25 cellular contexts compared by ENCODE assay signal in genomic region chr7:152180587-152180986, GRCh38.
A peak's percentile ranks its signal among the peaks of the same experiment; 100 is the strongest.
DNase-seq lines count a peak whose midpoint lies in the region; ATAC-seq lines count a peak whose summit lies in the region.
"Had no signal": no experiment of that assay in that cellular context is flagged by ENCODE, and none has a peak within 500 bp of the region (broad histone marks: within the 10 kb centered on the region; RNA-seq: fewer than 3 reads in every experiment).

No MANE protein-coding gene starts in this region.

- CTCF ChIA-PET in T-cell (lab: Charles Lee): no interaction called here

- H3K27ac Mint-ChIP-seq in activated T-cell treated with anti-CD3 and anti-CD28 coated beads, Interleukin-2, amount 50 U/mL, for 72 hours: peak overlapping the region; percentile 44
- peak overlapping the region; percentile 5 for H3K27ac Mint-ChIP-seq in stimulated activated memory B cell treated with anti-CD40 and anti-IgM and Interleukin-4, amounts not matched to agents 10 μg/mL and 1 μg/mL and 100 μg/mL, for 72 hours
- no peak overlapping the region for H3K27ac Mint-ChIP-seq in T-cell
- H3K27ac Mint-ChIP-seq: activated CD4-positive, alpha-beta memory T cell treated with anti-CD3 and anti-CD28 coated beads for 36 hours; activated naive CD8-positive, alpha-beta T cell; CD8-positive, alpha-beta T cell; T-helper 1 cell treated with Interleukin-12 subunit alpha and Interleukin-12 subunit beta and Interleukin-4 antibody, amounts not matched to agents 30 μg/mL and 1 μg/mL, for 36 hours had no signal

- no peaks in the 10 kb centered on the region for H3K9me3 Mint-ChIP-seq in activated T-cell treated with anti-CD3 and anti-CD28 coated beads, Interleukin-2, amount 50 U/mL, for 72 hours
- no peaks in the 10 kb centered on the region for H3K9me3 Mint-ChIP-seq in stimulated activated memory B cell treated with anti-CD40 and anti-IgM and Interleukin-4, amounts not matched to agents 10 μg/mL and 1 μg/mL and 100 μg/mL, for 72 hours
- H3K9me3 Mint-ChIP-seq in T-cell: no peaks in the 10 kb centered on the region
- H3K9me3 Mint-ChIP-seq: activated CD4-positive, alpha-beta memory T cell treated with anti-CD3 and anti-CD28 coated beads for 36 hours; CD8-positive, alpha-beta T cell; neural progenitor cell; T-helper 1 cell treated with Interleukin-12 subunit alpha and Interleukin-12 subunit beta and Interleukin-4 antibody, amounts not matched to agents 30 μg/mL and 1 μg/mL, for 36 hours had no signal

- DNase-seq in NCI-H1105 (lab: John Stamatoyannopoulos, UW): peak; percentile 23
- DNase-seq in NCI-H1105 treated with DMSO at 0.1 percent for 48 hours (lab: John Stamatoyannopoulos, UW): no peak
- DNase-seq in activated T-cell treated with anti-CD3 and anti-CD28 coated beads, Interleukin-2, amount 50 U/mL, for 72 hours: no peak
- no peak for DNase-seq in activated T-cell treated with anti-CD3 and anti-CD28 coated beads, Interleukin-2, amount 50 U/mL, for 48 hours
- peak; percentile 15 for DNase-seq in SK-MEL-5 (ENCODE audit: low read depth, low spot score)
- DNase-seq in T-cell: no peak
- DNase-seq: activated CD4-positive, alpha-beta memory T cell treated with anti-CD3 and anti-CD28 coated beads for 36 hours; activated CD8-positive, alpha-beta memory T cell treated with anti-CD3 and anti-CD28 coated beads, Interleukin-2, amount 50 U/mL, for 4 hours; AML-193; aorta; CD8-positive, alpha-beta T cell; DMS79 treated with DMSO at 0.1 percent for 48 hours; left cardiac atrium; mammary epithelial cell; NCI-H1694 treated with DMSO at 0.1 percent for 48 hours; NCI-H446 treated with DMSO at 0.1 percent for 48 hours; Peyer's patch; right cardiac atrium; spleen had no signal

- in situ Hi-C loops in SK-MEL-5 (cut with HindIII; ENCODE audit: low pct_unique_long_range_greater_than_20kb, low sequenced_read_pairs): no loop called here

- peaks cover 15 to 40% of the 10 kb centered on the region in 2 donors for H3K36me3 Mint-ChIP-seq in activated T-cell treated with anti-CD3 and anti-CD28 coated beads, Interleukin-2, amount 50 U/mL, for 72 hours (ENCODE audit: insufficient read depth in 2 of 2)
- peaks cover 51% of the 10 kb centered on the region for H3K36me3 Mint-ChIP-seq in stimulated activated memory B cell treated with anti-CD40 and anti-IgM and Interleukin-4, amounts not matched to agents 10 μg/mL and 1 μg/mL and 100 μg/mL, for 72 hours
- peaks cover 72% of the 10 kb centered on the region for H3K36me3 Mint-ChIP-seq in T-cell

- POLR2A ChIA-PET in T-cell (lab: Charles Lee): interaction anchor here (0.5 kb wide), 2 partner anchors 14 to 30 kb away, joined by 3 read pairs; no protein-coding TSS in a partner anchor

- H3K27me3 Mint-ChIP-seq in activated T-cell treated with anti-CD3 and anti-CD28 coated beads, Interleukin-2, amount 50 U/mL, for 72 hours (ENCODE audit: low read depth): no peaks in the 10 kb centered on the region
- no peaks in the 10 kb centered on the region for H3K27me3 Mint-ChIP-seq in stimulated activated memory B cell treated with anti-CD40 and anti-IgM and Interleukin-4, amounts not matched to agents 10 μg/mL and 1 μg/mL and 100 μg/mL, for 72 hours
- H3K27me3 Mint-ChIP-seq in T-cell: no peaks in the 10 kb centered on the region
- H3K27me3 Mint-ChIP-seq: activated CD4-positive, alpha-beta memory T cell treated with anti-CD3 and anti-CD28 coated beads for 36 hours; activated naive CD8-positive, alpha-beta T cell had no signal

- no peak overlapping the region for H3K4me3 Mint-ChIP-seq in activated T-cell treated with anti-CD3 and anti-CD28 coated beads, Interleukin-2, amount 50 U/mL, for 72 hours
- no peak overlapping the region for H3K4me3 Mint-ChIP-seq in stimulated activated memory B cell treated with anti-CD40 and anti-IgM and Interleukin-4, amounts not matched to agents 10 μg/mL and 1 μg/mL and 100 μg/mL, for 72 hours
- H3K4me3 Mint-ChIP-seq in T-cell: no peak overlapping the region
- H3K4me3 Mint-ChIP-seq: activated CD4-positive, alpha-beta memory T cell treated with anti-CD3 and anti-CD28 coated beads for 36 hours; activated naive CD8-positive, alpha-beta T cell; CD8-positive, alpha-beta T cell; neural progenitor cell; T-helper 1 cell treated with Interleukin-12 subunit alpha and Interleukin-12 subunit beta and Interleukin-4 antibody, amounts not matched to agents 30 μg/mL and 1 μg/mL, for 36 hours had no signal

- ATAC-seq in activated T-cell treated with anti-CD3 and anti-CD28 coated beads, Interleukin-2, amount 50 U/mL, for 72 hours (replicated peaks in 1 of 2): no peak
- ATAC-seq in stimulated activated memory B cell treated with anti-CD40 and anti-IgM and Interleukin-4, amounts not matched to agents 10 μg/mL and 1 μg/mL and 100 μg/mL, for 72 hours: no peak
- ATAC-seq in T-cell (replicated peaks in 1 of 4) (no peak), HG02938 (IDR thresholded peaks at IDR 0.05; ENCODE audit: unreplicated experiment) (no peak)
- ATAC-seq: activated CD4-positive, CD25-positive, alpha-beta regulatory T cell treated with anti-CD3 and anti-CD28 coated beads, Interleukin-2, amount 50 U/mL, for 24 hours; CD8-positive, alpha-beta T cell; left cardiac atrium; right cardiac atrium had no signal

- H3K4me1 Mint-ChIP-seq in activated T-cell treated with anti-CD3 and anti-CD28 coated beads, Interleukin-2, amount 50 U/mL, for 72 hours (ENCODE audit: low read depth): peaks cover 7% of the 10 kb centered on the region
- H3K4me1 Mint-ChIP-seq in stimulated activated memory B cell treated with anti-CD40 and anti-IgM and Interleukin-4, amounts not matched to agents 10 μg/mL and 1 μg/mL and 100 μg/mL, for 72 hours: peaks cover 24% of the 10 kb centered on the region
- peaks cover 0 to 8% (median 2%) of the 10 kb centered on the region in 3 donors for H3K4me1 Mint-ChIP-seq in T-cell
- H3K4me1 Mint-ChIP-seq: neural progenitor cell had no signal

Comparison
In these comparisons a context has a peak if more than half of its experiments do, and no peak if none do; other contexts are left out.
1. DNase-seq: peak in NCI-H1105 (single experiment) and SK-MEL-5 (single experiment); none in NCI-H1105 treated with DMSO at 0.1 percent for 48 hours (single experiment), activated T-cell treated with anti-CD3 and anti-CD28 coated beads, Interleukin-2, amount 50 U/mL, for 72 hours (0 of 2), activated T-cell treated with anti-CD3 and anti-CD28 coated beads, Interleukin-2, amount 50 U/mL, for 48 hours (0 of 2) and T-cell (0 of 34).
2. H3K27ac Mint-ChIP-seq: peak in activated T-cell treated with anti-CD3 and anti-CD28 coated beads, Interleukin-2, amount 50 U/mL, for 72 hours (single experiment) and stimulated activated memory B cell treated with anti-CD40 and anti-IgM and Interleukin-4, amounts not matched to agents 10 μg/mL and 1 μg/mL and 100 μg/mL, for 72 hours (single experiment); none in T-cell (0 of 2).